In genomic region chr4:99088485-99089365, GRCh38 we compare ENCODE assay signal across 8 cellular contexts. TPM values are rescaled to one million over a fixed set of nuclear protein-coding genes. Genes with fewer than 3 reads are reported as not detected.
DNase-seq lines count a peak whose midpoint lies in the region; ATAC-seq and TF ChIP-seq lines count a peak whose summit lies in the region.

ADH5 (minus strand) TSS chr4:99088788; CDS start chr4:99088700, 88 bp downstream.

- TF ChIP-seq CTCF in CD8-positive, alpha-beta T cell (IDR thresholded peaks at IDR 0.05): no peak
- no peak for TF ChIP-seq CTCF in HL-60 (IDR thresholded peaks at IDR 0.05; ENCODE audit: insufficient read depth, low read length)

- POLR2A ChIA-PET in CD8-positive, alpha-beta T cell (lab: Charles Lee): interaction anchor here (0.6 to 3.2 kb wide), 21 partner anchors 9 to 946 kb away, joined by 3 to 52 read pairs (median 3); partner anchors contain the start of genes DNAJB14, EIF4E, H2AZ1 and METAP1

- peaks cover 8% of the 10 kb centered on the region for H3K9me3 Mint-ChIP-seq in CD8-positive, alpha-beta T cell
- H3K9me3 Mint-ChIP-seq in effector memory CD8-positive, alpha-beta T cell: no peaks in the 10 kb centered on the region
- no peaks in the 10 kb centered on the region for H3K9me3 Mint-ChIP-seq in memory B cell

- H3K27ac ChIP-seq in CD8-positive, alpha-beta T cell (ENCODE audit: low read depth, low read length): peak within 1 kb of the TSS; percentile 76
- peak within 1 kb of the TSS; percentile 90 for H3K27ac ChIP-seq in HL-60 (replicated peaks)

- CTCF ChIA-PET in CD8-positive, alpha-beta T cell (lab: Charles Lee): interaction anchor here (0.8 to 1.9 kb wide), 6 partner anchors 15 to 374 kb away, joined by 3 to 12 read pairs (median 4); partner anchors contain the start of gene METAP1

- peak within 1 kb of the TSS; percentile 99 for H3K27ac Mint-ChIP-seq in CD8-positive, alpha-beta T cell
- peak within 1 kb of the TSS; percentile 91 for H3K27ac Mint-ChIP-seq in effector memory CD8-positive, alpha-beta T cell
- peak within 1 kb of the TSS; percentile 94 for H3K27ac Mint-ChIP-seq in memory B cell

- peak; percentile 96 for ATAC-seq in CD8-positive, alpha-beta T cell
- ATAC-seq in GM19463 (IDR thresholded peaks at IDR 0.05; ENCODE audit: unreplicated experiment) (peak; percentile 91), memory B cell (ENCODE audit: low read depth) (peak; percentile 95)
- ATAC-seq in effector memory CD8-positive, alpha-beta T cell (replicated peaks): peak; percentile 95

- peaks cover 23% of the 10 kb centered on the region for H3K4me1 ChIP-seq in CD8-positive, alpha-beta T cell (ENCODE audit: insufficient read depth, low read length)

- H3K4me1 Mint-ChIP-seq in CD8-positive, alpha-beta T cell (ENCODE audit: low read depth): peaks cover 58% of the 10 kb centered on the region
- peaks cover 33 to 46% of the 10 kb centered on the region in 2 donors for H3K4me1 Mint-ChIP-seq in effector memory CD8-positive, alpha-beta T cell (ENCODE audit: low read depth in 2 of 2)
- H3K4me1 Mint-ChIP-seq in memory B cell: peaks cover 23% of the 10 kb centered on the region

- H3K4me3 Mint-ChIP-seq in CD8-positive, alpha-beta T cell: peak within 1 kb of the TSS; percentile 99
- H3K4me3 Mint-ChIP-seq in effector memory CD8-positive, alpha-beta T cell: peak within 1 kb of the TSS; percentile 88 to 90
- H3K4me3 Mint-ChIP-seq in memory B cell: peak within 1 kb of the TSS; percentile 93

- H3K27me3 Mint-ChIP-seq in CD8-positive, alpha-beta T cell (ENCODE audit: low read depth): no peaks in the 10 kb centered on the region
- H3K27me3 Mint-ChIP-seq in effector memory CD8-positive, alpha-beta T cell: no peaks in the 10 kb centered on the region
- H3K27me3 Mint-ChIP-seq in memory B cell: no peaks in the 10 kb centered on the region

- intact Hi-C loops in CD8-positive, alpha-beta T cell (cut with DNase I, micrococcal nuclease): loop anchor here (1.0 to 5.0 kb wide), 16 partner anchors 9 to 946 kb away; partner anchors contain the start of genes EIF4E (in 2 of the 2), METAP1 (in 2 of the 2), RAP1GDS1 (in 2 of the 2) and DNAJB14 (in 1 of the 2)

- H3K9me3 ChIP-seq in CD8-positive, alpha-beta T cell (ENCODE audit: low read length): no peaks in the 10 kb centered on the region

- peaks cover 8% of the 10 kb centered on the region for H3K36me3 ChIP-seq in CD8-positive, alpha-beta T cell (ENCODE audit: insufficient read depth, low read length)

- H3K36me3 Mint-ChIP-seq in CD8-positive, alpha-beta T cell: peaks cover 32% of the 10 kb centered on the region
- H3K36me3 Mint-ChIP-seq in effector memory CD8-positive, alpha-beta T cell (ENCODE audit: insufficient read depth): peaks cover 27% of the 10 kb centered on the region
- peaks cover 9% of the 10 kb centered on the region for H3K36me3 Mint-ChIP-seq in memory B cell

- H3K27me3 ChIP-seq in CD8-positive, alpha-beta T cell (ENCODE audit: insufficient read depth, low read length): no peaks in the 10 kb centered on the region
- H3K27me3 ChIP-seq in HL-60 (ENCODE audit: insufficient read depth, poor library complexity, severe bottlenecking): no peaks in the 10 kb centered on the region

- peak within 1 kb of the TSS; percentile 59 for H3K4me3 ChIP-seq in CD8-positive, alpha-beta T cell (ENCODE audit: low read depth, low read length)
- peak within 1 kb of the TSS; percentile 78 for H3K4me3 ChIP-seq in HL-60 (replicated peaks; ENCODE audit: insufficient read depth, low read length)

- DNase-seq in CD8-positive, alpha-beta T cell: peak; percentile 88 to 94 (median 92)
- DNase-seq in HL-60 (ENCODE audit: low read depth in 1 of 2, low spot score in 1 of 2): peak; percentile 66 to 79
- DNase-seq in NK-92 (lab: John Stamatoyannopoulos, UW; ENCODE audit: unreplicated experiment): peak; percentile 36
- peak; percentile 80 for DNase-seq in activated CD8-positive, alpha-beta memory T cell treated with anti-CD3 and anti-CD28 coated beads for 4 hours (ENCODE audit: low read depth in 2 of 2)
- DNase-seq in effector memory CD8-positive, alpha-beta T cell: peak; percentile 77 to 82 (median 82)
- DNase-seq in memory B cell (ENCODE audit: low spot score in 2 of 2): peak; percentile 76 to 77
- peak; percentile 82 for DNase-seq in stimulated activated CD8-positive, alpha-beta memory T cell treated with anti-CD3 and anti-CD28 coated beads, Interleukin-12 subunit alpha, Interleukin-12 subunit beta, amount 100 ng/mL, for 1 hour (ENCODE audit: low read depth)

RNA-seq across cellular contexts. Expression of gene ADH5, which starts in this region (rescaled TPM):
- total RNA-seq in CD8-positive, alpha-beta T cell: 10 to 100 TPM; 50.0 to 51.7 TPM

Comparison
In these comparisons a context has a peak if more than half of its experiments do, and no peak if none do; other contexts are left out.
1. Peak in every context shown above with its lines: DNase-seq, ATAC-seq, H3K4me3 ChIP-seq and H3K27ac ChIP-seq.
2. DNase-seq: peak in every context shown above with its lines; median percentile 92 in CD8-positive, alpha-beta T cell; 82 in effector memory CD8-positive, alpha-beta T cell; 82 in stimulated activated CD8-positive, alpha-beta memory T cell treated with anti-CD3 and anti-CD28 coated beads, Interleukin-12 subunit alpha, Interleukin-12 subunit beta, amount 100 ng/mL, for 1 hour; 80 in activated CD8-positive, alpha-beta memory T cell treated with anti-CD3 and anti-CD28 coated beads for 4 hours; 76 in memory B cell; 72 in HL-60; 36 in NK-92.